16 cellular contexts compared by ENCODE assay signal in genomic region chr9:29349050-29349449, GRCh38.
"Had no signal": no experiment of that assay in that cellular context is flagged by ENCODE, and none has a peak within 500 bp of the region (broad histone marks: within the 10 kb centered on the region; RNA-seq: fewer than 3 reads in every experiment).

No MANE protein-coding gene starts in this region.

- H3K4me1 ChIP-seq: foreskin keratinocyte, prostate gland, right lobe of liver, suprapubic skin had no signal

- H3K36me3 ChIP-seq: prostate gland, right lobe of liver, suprapubic skin, WERI-Rb-1 had no signal

- H3K4me3 ChIP-seq: prostate gland, right lobe of liver, suprapubic skin had no signal

- DNase-seq: activated CD4-positive, alpha-beta T cell treated with anti-CD3 and anti-CD28 coated beads for 36 hours; activated CD8-positive, alpha-beta memory T cell treated with anti-CD3 and anti-CD28 coated beads, Interleukin-2, amount 50 U/mL, for 48 hours; activated CD8-positive, alpha-beta T cell treated with anti-CD3 and anti-CD28 coated beads for 36 hours; activated naive CD4-positive, alpha-beta T cell treated with Interleukin-2 at 50 U/mL for 16 hours; activated naive CD8-positive, alpha-beta T cell treated with anti-CD3 and anti-CD28 coated beads, Interleukin-2, amount 50 U/mL, for 24 hours; effector memory CD8-positive, alpha-beta T cell; foreskin keratinocyte; occipital lobe; right lobe of liver; stimulated activated CD4-positive, alpha-beta T cell treated with anti-CD3 and anti-CD28 coated beads, Interleukin-12 subunit alpha, Interleukin-12 subunit beta, amount 100 ng/mL, for 4 hours; stimulated activated naive CD4-positive, alpha-beta T cell treated with Interleukin-2 at 50 U/mL for 16 hours; T-helper 1 cell; WERI-Rb-1 had no signal

- ATAC-seq: activated CD4-positive, alpha-beta T cell treated with anti-CD3 and anti-CD28 coated beads for 36 hours; activated CD8-positive, alpha-beta T cell treated with anti-CD3 and anti-CD28 coated beads for 36 hours; activated naive CD8-positive, alpha-beta T cell treated with anti-CD3 and anti-CD28 coated beads, Interleukin-2, amount 50 U/mL, for 24 hours; effector memory CD8-positive, alpha-beta T cell; foreskin keratinocyte; left lobe of liver; right lobe of liver had no signal

- H3K27me3 ChIP-seq: foreskin keratinocyte, right lobe of liver, suprapubic skin had no signal

- H3K9me3 ChIP-seq: prostate gland, right lobe of liver, suprapubic skin had no signal

- H3K27ac ChIP-seq: foreskin keratinocyte, prostate gland, right lobe of liver, suprapubic skin, WERI-Rb-1 had no signal
